In the genomic region with DNA sequence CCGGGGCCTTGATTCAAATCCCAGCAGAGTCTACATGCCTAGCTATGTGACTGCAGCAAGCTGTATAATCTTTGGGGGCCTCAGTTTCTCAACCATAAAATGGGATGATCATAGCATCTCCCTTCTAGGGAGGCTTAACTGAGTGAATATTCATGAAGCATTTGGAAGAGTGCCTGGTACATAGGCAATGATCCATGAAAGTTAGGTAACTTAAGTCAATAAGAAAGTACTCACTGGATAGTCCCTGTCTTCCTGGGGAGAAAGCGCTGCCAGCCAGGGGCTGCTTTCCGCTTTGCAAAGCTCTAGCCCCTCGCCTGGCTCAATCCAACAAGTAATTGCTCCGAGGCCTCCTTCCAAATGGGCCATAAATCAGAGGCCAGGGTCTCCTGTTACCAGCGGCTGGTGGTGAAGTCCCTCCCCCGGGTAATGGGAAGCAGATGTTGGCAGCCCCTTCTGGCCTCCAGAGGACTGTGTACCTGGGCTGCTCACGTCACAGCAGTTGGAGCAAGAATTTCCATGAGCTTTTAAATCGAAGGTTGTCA, we compare ENCODE assay signal across 1 cellular context.
TF ChIP-seq lines count a peak whose summit lies in the region.

No MANE protein-coding gene starts in this region.

TF ChIP-seq in K562, 482 proteins besides CTCF, POLR2A, EP300 and RAD21 (continued from another document):
- TF ChIP-seq, protein P1, sequence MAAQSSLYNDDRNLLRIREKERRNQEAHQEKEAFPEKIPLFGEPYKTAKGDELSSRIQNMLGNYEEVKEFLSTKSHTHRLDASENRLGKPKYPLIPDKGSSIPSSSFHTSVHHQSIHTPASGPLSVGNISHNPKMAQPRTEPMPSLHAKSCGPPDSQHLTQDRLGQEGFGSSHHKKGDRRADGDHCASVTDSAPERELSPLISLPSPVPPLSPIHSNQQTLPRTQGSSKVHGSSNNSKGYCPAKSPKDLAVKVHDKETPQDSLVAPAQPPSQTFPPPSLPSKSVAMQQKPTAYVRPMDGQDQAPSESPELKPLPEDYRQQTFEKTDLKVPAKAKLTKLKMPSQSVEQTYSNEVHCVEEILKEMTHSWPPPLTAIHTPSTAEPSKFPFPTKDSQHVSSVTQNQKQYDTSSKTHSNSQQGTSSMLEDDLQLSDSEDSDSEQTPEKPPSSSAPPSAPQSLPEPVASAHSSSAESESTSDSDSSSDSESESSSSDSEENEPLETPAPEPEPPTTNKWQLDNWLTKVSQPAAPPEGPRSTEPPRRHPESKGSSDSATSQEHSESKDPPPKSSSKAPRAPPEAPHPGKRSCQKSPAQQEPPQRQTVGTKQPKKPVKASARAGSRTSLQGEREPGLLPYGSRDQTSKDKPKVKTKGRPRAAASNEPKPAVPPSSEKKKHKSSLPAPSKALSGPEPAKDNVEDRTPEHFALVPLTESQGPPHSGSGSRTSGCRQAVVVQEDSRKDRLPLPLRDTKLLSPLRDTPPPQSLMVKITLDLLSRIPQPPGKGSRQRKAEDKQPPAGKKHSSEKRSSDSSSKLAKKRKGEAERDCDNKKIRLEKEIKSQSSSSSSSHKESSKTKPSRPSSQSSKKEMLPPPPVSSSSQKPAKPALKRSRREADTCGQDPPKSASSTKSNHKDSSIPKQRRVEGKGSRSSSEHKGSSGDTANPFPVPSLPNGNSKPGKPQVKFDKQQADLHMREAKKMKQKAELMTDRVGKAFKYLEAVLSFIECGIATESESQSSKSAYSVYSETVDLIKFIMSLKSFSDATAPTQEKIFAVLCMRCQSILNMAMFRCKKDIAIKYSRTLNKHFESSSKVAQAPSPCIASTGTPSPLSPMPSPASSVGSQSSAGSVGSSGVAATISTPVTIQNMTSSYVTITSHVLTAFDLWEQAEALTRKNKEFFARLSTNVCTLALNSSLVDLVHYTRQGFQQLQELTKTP (IDR thresholded peaks at IDR 0.05; ENCODE audit: low read depth in 1 of 2, partially characterized antibody in 2 of 2) = no peak
- no peak for TF ChIP-seq CCNT2 (IDR thresholded peaks at IDR 0.05; ENCODE audit: borderline replicate concordance, extremely low read depth, insufficient read length, low read depth, low read length)
- no peak for TF ChIP-seq ZNF23 (CRISPR knock-in tag; IDR thresholded peaks at IDR 0.05)
- no peak for TF ChIP-seq KHSRP (IDR thresholded peaks at IDR 0.05)
- TF ChIP-seq ATF1 (CRISPR knock-in tag; IDR thresholded peaks at IDR 0.05) = no peak
- no peak for TF ChIP-seq ATF1 (tag; IDR thresholded peaks at IDR 0.05)
- TF ChIP-seq SNIP1 (IDR thresholded peaks at IDR 0.05; ENCODE audit: low read depth) = no peak
- TF ChIP-seq, protein P2, sequence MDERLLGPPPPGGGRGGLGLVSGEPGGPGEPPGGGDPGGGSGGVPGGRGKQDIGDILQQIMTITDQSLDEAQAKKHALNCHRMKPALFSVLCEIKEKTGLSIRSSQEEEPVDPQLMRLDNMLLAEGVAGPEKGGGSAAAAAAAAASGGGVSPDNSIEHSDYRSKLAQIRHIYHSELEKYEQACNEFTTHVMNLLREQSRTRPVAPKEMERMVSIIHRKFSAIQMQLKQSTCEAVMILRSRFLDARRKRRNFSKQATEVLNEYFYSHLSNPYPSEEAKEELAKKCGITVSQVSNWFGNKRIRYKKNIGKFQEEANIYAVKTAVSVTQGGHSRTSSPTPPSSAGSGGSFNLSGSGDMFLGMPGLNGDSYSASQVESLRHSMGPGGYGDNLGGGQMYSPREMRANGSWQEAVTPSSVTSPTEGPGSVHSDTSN (CRISPR knock-in tag; IDR thresholded peaks at IDR 0.05; ENCODE audit: low read depth) = no peak
- TF ChIP-seq, protein P2 (tag; conservative IDR thresholded peaks at IDR 0.05; ENCODE audit: low read depth) = 0 out of 2 replicates have a peak, but pooled peaks have one; percentile 12
- peak; percentile 62 for TF ChIP-seq RBM25 (IDR thresholded peaks at IDR 0.05; ENCODE audit: low read depth, low read length, severe bottlenecking)
